Comparison of ENCODE assay signal across 29 cellular contexts in genomic region chr9:72371151-72371550, GRCh38.
"Had no signal": no experiment of that assay in that cellular context is flagged by ENCODE, and none has a peak within 500 bp of the region (broad histone marks: within the 10 kb centered on the region; RNA-seq: fewer than 3 reads in every experiment).

No MANE protein-coding gene starts in this region.

- H3K27ac Mint-ChIP-seq: activated naive CD8-positive, alpha-beta T cell; brain; effector memory CD8-positive, alpha-beta T cell; natural killer cell; progenitor cell of endocrine pancreas; T-cell; T-helper 2 cell treated with Interferon-gamma antibody and Interleukin-4, amounts not matched to agents 5 μg/mL and 100 μg/mL, for 36 hours had no signal

- ATAC-seq: effector memory CD8-positive, alpha-beta T cell; foreskin keratinocyte; left lung; lower lobe of right lung; natural killer cell; right lobe of liver; T-cell had no signal

- H3K27me3 ChIP-seq: adrenal gland, ascending aorta, cardiac muscle cell, foreskin keratinocyte, left lung, neutrophil, ovary, right lobe of liver, upper lobe of left lung had no signal

- H3K36me3 Mint-ChIP-seq: activated naive CD8-positive, alpha-beta T cell; brain; natural killer cell; T-cell had no signal

- H3K36me3 ChIP-seq: adrenal gland, ascending aorta, cardiac muscle cell, left lung, lower lobe of right lung, neutrophil, ovary, right lobe of liver, thoracic aorta, upper lobe of left lung had no signal

- H3K4me1 ChIP-seq: foreskin keratinocyte, right lobe of liver had no signal

- H3K27ac ChIP-seq: adrenal gland, ascending aorta, cardiac muscle cell, coronary artery, foreskin keratinocyte, left lung, lower lobe of right lung, neutrophil, ovary, right lobe of liver, thoracic aorta, upper lobe of left lung had no signal

- H3K4me3 ChIP-seq: adrenal gland, ascending aorta, cardiac muscle cell, coronary artery, left lung, lower lobe of right lung, ovary, right lobe of liver, thoracic aorta, upper lobe of left lung had no signal

- H3K4me3 Mint-ChIP-seq: activated naive CD8-positive, alpha-beta T cell; effector memory CD8-positive, alpha-beta T cell; natural killer cell; T-cell; T-helper 2 cell treated with Interferon-gamma antibody and Interleukin-4, amounts not matched to agents 5 μg/mL and 100 μg/mL, for 36 hours had no signal

- H3K4me1 Mint-ChIP-seq: natural killer cell, T-cell had no signal

- H3K9me3 ChIP-seq: adrenal gland, ascending aorta, left lung, lower lobe of right lung, neutrophil, ovary, right lobe of liver, thoracic aorta, upper lobe of left lung had no signal

- H3K9me3 Mint-ChIP-seq: effector memory CD8-positive, alpha-beta T cell; natural killer cell; T-cell; T-helper 2 cell treated with Interferon-gamma antibody and Interleukin-4, amounts not matched to agents 5 μg/mL and 100 μg/mL, for 36 hours had no signal

- DNase-seq: activated CD4-positive, alpha-beta T cell treated with anti-CD3 and anti-CD28 coated beads for 4 hours; activated CD4-positive, alpha-beta T cell treated with anti-CD3 and anti-CD28 coated beads, Interleukin-2, amount 50 U/mL, for 4 hours; activated CD4-positive, CD25-positive, alpha-beta regulatory T cell; activated effector memory CD4-positive, alpha-beta T cell treated with Interleukin-2 at 50 U/mL for 16 hours; activated naive CD4-positive, alpha-beta T cell treated with Interleukin-2 at 50 U/mL for 16 hours; activated T-cell treated with anti-CD3 and anti-CD28 coated beads for 4 hours; adrenal gland; cerebellar nuclear complex; effector memory CD8-positive, alpha-beta T cell; foreskin keratinocyte; left lung; lower lobe of right lung; mesenchymal stem cell; natural killer cell; ovary; right lobe of liver; stimulated activated CD4-positive, alpha-beta T cell treated with anti-CD3 and anti-CD28 coated beads, Interleukin-2, amount 100 ng/mL, for 48 hours; stimulated activated naive CD4-positive, alpha-beta T cell treated with Interleukin-2 at 50 U/mL for 16 hours; T-cell; upper lobe of left lung had no signal

- H3K27me3 Mint-ChIP-seq: activated naive CD8-positive, alpha-beta T cell; brain; progenitor cell of endocrine pancreas had no signal
